8 cellular contexts compared by ENCODE assay signal in the genomic region with DNA sequence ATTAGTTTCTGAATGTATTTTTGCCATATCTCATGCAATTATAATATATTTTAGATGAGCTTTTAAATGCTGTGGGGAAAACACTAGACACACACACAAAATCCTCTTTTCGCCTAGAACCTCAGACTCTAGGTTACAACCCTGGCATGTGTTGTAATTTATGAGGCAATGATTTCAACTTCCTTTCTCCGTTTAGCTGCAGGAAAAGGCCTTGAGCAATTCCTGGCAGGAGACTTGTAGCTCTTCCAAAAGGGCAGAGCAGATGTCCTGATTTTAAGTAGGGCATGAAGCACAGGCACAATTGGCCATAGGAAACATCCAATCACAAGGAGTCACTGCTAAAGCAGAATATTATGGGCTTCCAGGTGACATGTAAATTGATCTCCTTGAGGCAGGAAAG.
DNase-seq lines count a peak whose midpoint lies in the region; ATAC-seq and TF ChIP-seq lines count a peak whose summit lies in the region.

No MANE protein-coding gene starts in this region.

- H3K27me3 ChIP-seq in MG63: no peaks in the 10 kb centered on the region

- ATAC-seq in GM18520 (IDR thresholded peaks at IDR 0.05; ENCODE audit: unreplicated experiment) (no peak), GM21737 (IDR thresholded peaks at IDR 0.05; ENCODE audit: unreplicated experiment) (no peak)

- H3K9me3 ChIP-seq in MG63: no peaks in the 10 kb centered on the region; the same call in 1 of the 2 replicates

- no peak for TF ChIP-seq CTCF in AG09319 (IDR thresholded peaks at IDR 0.05; ENCODE audit: low read depth, low read length)
- TF ChIP-seq CTCF in GM10266 (IDR thresholded peaks at IDR 0.05; ENCODE audit: control insufficient read depth, insufficient read depth, low read depth, missing control alignments): no peak

- peak; percentile 73 for DNase-seq in AG09319 (ENCODE audit: extremely low read depth, low read depth)
- DNase-seq in MG63: peak; percentile 68
- peak; percentile 86 for DNase-seq in cerebellum (ENCODE audit: low spot score)
- DNase-seq in lung microvascular endothelial cell (ENCODE audit: low read depth in 2 of 2): peak; percentile 71 to 86
- DNase-seq in stimulated activated naive CD4-positive, alpha-beta T cell (lab: John Stamatoyannopoulos, UW): no peak
- DNase-seq in GM10266 (ENCODE audit: extremely low spot score): no peak

- H3K36me3 ChIP-seq in MG63: no peaks in the 10 kb centered on the region

- H3K4me3 ChIP-seq in MG63: no peak overlapping the region

Comparison
In these comparisons a context has a peak if more than half of its experiments do, and no peak if none do; other contexts are left out.
1. DNase-seq: peak in AG09319 (single experiment), MG63 (single experiment), cerebellum (single experiment) and lung microvascular endothelial cell (2 of 2); none in stimulated activated naive CD4-positive, alpha-beta T cell (0 of 6) and GM10266 (single experiment).